ENCODE assay signal across 28 cellular contexts in genomic region chr4:153291562-153291961, GRCh38. TPM values are rescaled to one million over a fixed set of nuclear protein-coding genes. Genes with fewer than 3 reads are reported as not detected.
"Had no signal": no experiment of that assay in that cellular context is flagged by ENCODE, and none has a peak within 500 bp of the region (broad histone marks: within the 10 kb centered on the region; RNA-seq: fewer than 3 reads in every experiment).

No MANE protein-coding gene starts in this region.

- DNase-seq: stimulated activated CD4-positive, alpha-beta T cell treated with anti-CD3 and anti-CD28 coated beads, Interleukin-2, amount 100 ng/mL, for 48 hours; stimulated activated CD4-positive, alpha-beta T cell treated with anti-CD3 and anti-CD28 coated beads, Interleukin-4, amount 100 ng/mL, for 1 hour; stimulated activated CD4-positive, alpha-beta T cell treated with anti-CD3 and anti-CD28 coated beads, Interleukin-4, amount 100 ng/mL, for 24 hours; stimulated activated CD4-positive, alpha-beta T cell treated with anti-CD3 and anti-CD28 coated beads, Interleukin-4, amount 100 ng/mL, for 4 hours; stimulated activated CD8-positive, alpha-beta memory T cell treated with anti-CD3 and anti-CD28 coated beads, Interleukin-4, amount 100 ng/mL, for 48 hours; stimulated activated naive B cell treated with anti-CD40 and anti-IgM and Interleukin-4, amounts not matched to agents 10 μg/mL and 1 μg/mL and 100 μg/mL, for 72 hours; stimulated activated naive CD4-positive, alpha-beta T cell; stimulated activated naive CD4-positive, alpha-beta T cell treated with Interleukin-2 at 50 U/mL for 16 hours; stimulated activated naive CD8-positive, alpha-beta T cell treated with anti-CD3 and anti-CD28 coated beads, Interleukin-15, amount 100 ng/mL, for 72 hours; stimulated activated naive CD8-positive, alpha-beta T cell treated with anti-CD3 and anti-CD28 coated beads, Interleukin-15, Interleukin-2, amounts not matched to agents 100 U/mL and 50 U/mL, for 24 hours; stomach; substantia nigra; testis; thyroid gland; tibial artery; transverse colon; trophoblast cell; upper lobe of left lung; upper lobe of right lung; uterus had no signal

- H3K27ac ChIP-seq: stomach, suprapubic skin, testis, thoracic aorta, thyroid gland, tibial artery, tibial nerve, transverse colon, upper lobe of left lung, upper lobe of right lung, uterus, vagina had no signal

- ATAC-seq: stimulated activated effector memory CD8-positive, alpha-beta T cell treated with anti-CD3 and anti-CD28 coated beads, Interleukin-12 subunit alpha, Interleukin-12 subunit beta, amount 100 ng/mL, for 72 hours; stimulated activated memory B cell treated with anti-CD40 and anti-IgM and Interleukin-4, amounts not matched to agents 10 μg/mL and 1 μg/mL and 100 μg/mL, for 72 hours; stimulated activated naive B cell treated with anti-CD40 and anti-IgM and Interleukin-4, amounts not matched to agents 10 μg/mL and 1 μg/mL and 100 μg/mL, for 72 hours; stimulated activated naive CD8-positive, alpha-beta T cell treated with anti-CD3 and anti-CD28 coated beads, Interleukin-15, amount 100 ng/mL, for 72 hours; stimulated activated naive CD8-positive, alpha-beta T cell treated with anti-CD3 and anti-CD28 coated beads, Interleukin-15, Interleukin-2, amounts not matched to agents 100 U/mL and 50 U/mL, for 24 hours; upper lobe of right lung had no signal

- H3K4me3 ChIP-seq: stomach, suprapubic skin, testis, thoracic aorta, thyroid gland, tibial artery, tibial nerve, transverse colon, upper lobe of left lung, upper lobe of right lung, uterus, vagina had no signal

- H3K9me3 ChIP-seq: suprapubic skin, testis, thoracic aorta, thyroid gland, transverse colon, upper lobe of left lung, upper lobe of right lung, uterus, vagina had no signal

- FAIRE-seq: urothelium cell line had no signal

- H3K27me3 ChIP-seq: stomach, suprapubic skin, testis, thyroid gland, tibial artery, tibial nerve, transverse colon, upper lobe of left lung, upper lobe of right lung, uterus, vagina had no signal

- H3K36me3 ChIP-seq: upper lobe of right lung, uterus had no signal

RNA-seq across cellular contexts. Expression of gene MND1, which starts 52.9 kb away (rescaled TPM):
- total RNA-seq: suprapubic skin, upper lobe of right lung, ureter, vagina had no signal
